9 cellular contexts compared by ENCODE assay signal in the genomic region with DNA sequence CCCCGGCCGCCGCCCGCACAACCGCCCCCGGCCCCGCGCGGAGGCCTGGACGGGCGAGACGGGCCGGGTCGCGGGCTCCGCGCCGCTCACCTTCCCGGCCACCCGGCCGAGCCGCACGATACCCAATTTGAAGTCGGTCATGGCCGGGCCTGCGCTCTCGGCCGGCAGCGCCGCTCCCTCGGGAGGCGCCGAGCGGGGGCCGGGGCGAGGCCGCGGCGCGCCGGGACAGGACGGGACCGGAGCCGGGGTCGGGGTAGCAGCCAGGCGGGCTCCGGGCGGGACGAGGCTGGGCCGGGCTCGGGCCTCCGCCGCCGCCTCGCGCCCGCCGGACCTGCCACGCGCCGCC. TPM values are rescaled to one million over a fixed set of nuclear protein-coding genes. Genes with fewer than 3 reads are reported as not detected.
DNase-seq lines count a peak whose midpoint lies in the region; ATAC-seq, FAIRE-seq and TF ChIP-seq lines count a peak whose summit lies in the region.
"Had no signal": no experiment of that assay in that cellular context is flagged by ENCODE, and none has a peak within 500 bp of the region (broad histone marks: within the 10 kb centered on the region; RNA-seq: fewer than 3 reads in every experiment).

No MANE protein-coding gene starts in this region.

- peaks cover 27% of the 10 kb centered on the region for H3K4me1 Mint-ChIP-seq in activated naive CD8-positive, alpha-beta T cell treated with anti-CD3 and anti-CD28 coated beads, Interleukin-2, amount 50 U/mL, for 24 hours
- H3K4me1 Mint-ChIP-seq in activated naive CD8-positive, alpha-beta T cell treated with anti-CD3 and anti-CD28 coated beads for 36 hours = peaks cover 8% of the 10 kb centered on the region

- intact Hi-C loops in upper lobe of right lung (cut with DNase I) = no loop called here

- H3K27ac ChIP-seq in RWPE1 (peak overlapping the region; percentile 81), iPS-18a (ENCODE audit: low read length) (no peak overlapping the region), upper lobe of right lung (no peak overlapping the region)

- no peak overlapping the region for H3K27ac Mint-ChIP-seq in activated naive CD8-positive, alpha-beta T cell treated with anti-CD3 and anti-CD28 coated beads, Interleukin-2, amount 50 U/mL, for 24 hours
- H3K27ac Mint-ChIP-seq in activated naive CD8-positive, alpha-beta T cell treated with anti-CD3 and anti-CD28 coated beads for 36 hours = no peak overlapping the region

- H3K9me3 Mint-ChIP-seq in activated naive CD8-positive, alpha-beta T cell treated with anti-CD3 and anti-CD28 coated beads, Interleukin-2, amount 50 U/mL, for 24 hours = no peaks in the 10 kb centered on the region
- no peaks in the 10 kb centered on the region for H3K9me3 Mint-ChIP-seq in activated naive CD8-positive, alpha-beta T cell treated with anti-CD3 and anti-CD28 coated beads for 36 hours
- H3K9me3 Mint-ChIP-seq: nephron had no signal

- CTCF ChIA-PET in RWPE1 (lab: Yijun Ruan, JAX) = interaction anchor here (5.0 kb wide), 1 partner anchor 10 kb away, joined by 48 read pairs; the partner anchor contains the start of gene DPH7

- DNase-seq in activated naive CD8-positive, alpha-beta T cell treated with anti-CD3 and anti-CD28 coated beads, Interleukin-2, amount 50 U/mL, for 24 hours = no peak
- DNase-seq in activated naive CD8-positive, alpha-beta T cell treated with anti-CD3 and anti-CD28 coated beads for 36 hours = no peak
- DNase-seq in RWPE1 (ENCODE audit: low spot score) (peak; percentile 27), upper lobe of right lung (no peak), GM12891 (ENCODE audit: insufficient read length, low spot score) (no peak), SW 1271 (lab: John Stamatoyannopoulos, UW) (no peak)
- no peak for DNase-seq in stimulated activated naive CD4-positive, alpha-beta T cell treated with Interleukin-2 at 50 U/mL for 16 hours (lab: John Stamatoyannopoulos, UW)

- H3K9me3 ChIP-seq in iPS-18a (ENCODE audit: control insufficient read depth, low read depth, low read length) (no peaks in the 10 kb centered on the region), upper lobe of right lung (no peaks in the 10 kb centered on the region)

- TF ChIP-seq CTCF in RWPE1 (conservative IDR thresholded peaks at IDR 0.05; ENCODE audit: low read depth) (no peak), upper lobe of right lung (IDR thresholded peaks at IDR 0.05) (no peak)

- H3K4me3 ChIP-seq in iPS-18a (ENCODE audit: low read length) (peak overlapping the region; percentile 71), upper lobe of right lung (peak overlapping the region; percentile 63)

- no peak overlapping the region for H3K4me3 Mint-ChIP-seq in activated naive CD8-positive, alpha-beta T cell treated with anti-CD3 and anti-CD28 coated beads, Interleukin-2, amount 50 U/mL, for 24 hours
- no peak overlapping the region for H3K4me3 Mint-ChIP-seq in activated naive CD8-positive, alpha-beta T cell treated with anti-CD3 and anti-CD28 coated beads for 36 hours

- H3K4me1 ChIP-seq in iPS-18a (ENCODE audit: control insufficient read depth, low read depth, low read length) (peaks cover 6% of the 10 kb centered on the region), upper lobe of right lung (peaks cover 16% of the 10 kb centered on the region)

- peaks cover 36% of the 10 kb centered on the region for H3K36me3 ChIP-seq in iPS-18a (ENCODE audit: control insufficient read depth, low read depth, low read length)
- H3K36me3 ChIP-seq in upper lobe of right lung = peaks cover 23% of the 10 kb centered on the region

- no peak overlapping the region for H3K9ac ChIP-seq in iPS-18a (ENCODE audit: low read length)

- no peak for FAIRE-seq in GM12891 (lab: Jason Lieb, UNC)

- H3K27me3 Mint-ChIP-seq in activated naive CD8-positive, alpha-beta T cell treated with anti-CD3 and anti-CD28 coated beads, Interleukin-2, amount 50 U/mL, for 24 hours = no peaks in the 10 kb centered on the region
- H3K27me3 Mint-ChIP-seq in activated naive CD8-positive, alpha-beta T cell treated with anti-CD3 and anti-CD28 coated beads for 36 hours = no peaks in the 10 kb centered on the region

- POLR2A ChIA-PET in RWPE1 (lab: Yijun Ruan, JAX; ENCODE audit: low non-redundant PET) = interaction anchor here (0.6 to 1.6 kb wide), 4 partner anchors 13 to 22 kb away, joined by 3 to 14 read pairs (median 9); partner anchors contain the start of gene ARRDC1

- H3K27me3 ChIP-seq in iPS-18a (ENCODE audit: control insufficient read depth, insufficient read depth, low read length) (no peaks in the 10 kb centered on the region), upper lobe of right lung (no peaks in the 10 kb centered on the region)

- TF ChIP-seq POLR2A in GM12891 (IDR thresholded peaks at IDR 0.05; ENCODE audit: low read depth, low read length) = no peak

- ATAC-seq in activated naive CD8-positive, alpha-beta T cell treated with anti-CD3 and anti-CD28 coated beads, Interleukin-2, amount 50 U/mL, for 24 hours = peak; percentile 17
- ATAC-seq in upper lobe of right lung = no peak

- H3K36me3 Mint-ChIP-seq in activated naive CD8-positive, alpha-beta T cell treated with anti-CD3 and anti-CD28 coated beads, Interleukin-2, amount 50 U/mL, for 24 hours (ENCODE audit: low read depth) = peaks cover 23% of the 10 kb centered on the region
- H3K36me3 Mint-ChIP-seq in activated naive CD8-positive, alpha-beta T cell treated with anti-CD3 and anti-CD28 coated beads for 36 hours = peaks cover 16% of the 10 kb centered on the region

TF ChIP-seq in GM12891, 5 proteins besides CTCF, POLR2A, EP300 and RAD21:
- TF ChIP-seq SPI1 (IDR thresholded peaks at IDR 0.05; ENCODE audit: low read depth, low read length) = no peak
- no peak for TF ChIP-seq POLR2AphosphoS5 (IDR thresholded peaks at IDR 0.05; ENCODE audit: low read depth, low read length)
- no peak for TF ChIP-seq TAF1 (IDR thresholded peaks at IDR 0.05; ENCODE audit: low read depth, low read length)
- TF ChIP-seq POU2F2 (IDR thresholded peaks at IDR 0.05; ENCODE audit: low read depth, low read length) = no peak
- TF ChIP-seq PAX5 (IDR thresholded peaks at IDR 0.05; ENCODE audit: insufficient read depth, low read length, severe bottlenecking) = no peak
TF ChIP-seq in GM12891: peak in this region for 0.

RNA-seq across cellular contexts. Expression of gene ZMYND19, which starts 0.2 kb away (rescaled TPM):
- 10 to 100 TPM; 55.6 to 56.4 TPM for total RNA-seq in activated naive CD8-positive, alpha-beta T cell treated with anti-CD3 and anti-CD28 coated beads for 36 hours
- total RNA-seq in upper lobe of right lung = 18.3 TPM
- polyA plus RNA-seq in GM12891 (2012; ENCODE audit: low read depth, missing spikeins) = 20.4 TPM

RNA-seq across cellular contexts. Expression of gene DPH7, which starts 11.4 kb away (rescaled TPM):
- total RNA-seq in activated naive CD8-positive, alpha-beta T cell treated with anti-CD3 and anti-CD28 coated beads for 36 hours = 10 to 100 TPM; 31.7 to 33.7 TPM
- total RNA-seq in upper lobe of right lung = 30.2 TPM
- 16.5 TPM for polyA plus RNA-seq in GM12891 (2012; ENCODE audit: low read depth, missing spikeins)

RNA-seq across cellular contexts. Expression of gene ARRDC1, which starts 15.4 kb away (rescaled TPM):
- total RNA-seq in activated naive CD8-positive, alpha-beta T cell treated with anti-CD3 and anti-CD28 coated beads for 36 hours = 10 to 100 TPM; 28.6 to 29.3 TPM
- total RNA-seq in upper lobe of right lung = 69.1 TPM
- 15.7 TPM for polyA plus RNA-seq in GM12891 (2012; ENCODE audit: low read depth, missing spikeins)

RNA-seq across cellular contexts. Expression of gene EHMT1, which starts 28.7 kb away (rescaled TPM):
- total RNA-seq in activated naive CD8-positive, alpha-beta T cell treated with anti-CD3 and anti-CD28 coated beads for 36 hours = 10 to 100 TPM; 65.9 to 66.3 TPM
- 82.7 TPM for total RNA-seq in upper lobe of right lung
- 37.8 TPM for polyA plus RNA-seq in GM12891 (2012; ENCODE audit: low read depth, missing spikeins)

RNA-seq across cellular contexts. Expression of gene MRPL41, which starts 38.4 kb away (rescaled TPM):
- total RNA-seq in activated naive CD8-positive, alpha-beta T cell treated with anti-CD3 and anti-CD28 coated beads for 36 hours = 10 to 100 TPM; 54.6 to 54.9 TPM
- 41.6 TPM for total RNA-seq in upper lobe of right lung
- 43.6 TPM for polyA plus RNA-seq in GM12891 (2012; ENCODE audit: low read depth, missing spikeins)
